ENCODE assay signal across 8 cellular contexts in the genomic region with DNA sequence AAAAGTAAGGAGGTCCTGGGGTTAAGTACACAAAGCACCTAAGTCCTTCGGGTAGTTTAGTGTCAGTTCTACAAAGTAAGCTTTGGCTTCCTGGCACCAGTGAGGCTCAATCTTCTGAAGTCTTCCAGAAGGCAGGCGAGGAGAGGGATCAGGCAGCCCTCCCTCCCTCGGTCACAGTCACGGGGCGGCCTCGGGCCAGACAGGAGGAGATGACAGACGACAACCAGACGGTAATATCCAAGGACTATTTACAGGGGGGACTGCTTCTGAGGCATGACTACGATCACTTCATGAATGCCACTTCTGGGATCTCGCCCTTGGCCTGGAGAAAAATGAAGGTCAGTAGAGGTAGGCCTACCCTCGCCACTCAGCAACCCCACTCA. TPM values are rescaled to one million over a fixed set of nuclear protein-coding genes. Genes with fewer than 3 reads are reported as not detected.
A peak's percentile ranks its signal among the peaks of the same experiment; 100 is the strongest.
DNase-seq lines count a peak whose midpoint lies in the region; ATAC-seq, FAIRE-seq and TF ChIP-seq lines count a peak whose summit lies in the region.

No MANE protein-coding gene starts in this region.

- H3K4me1 ChIP-seq in ascending aorta (peaks cover 8 to 21% of the 10 kb centered on the region in 2 donors), left lung (peaks cover 21 to 54% of the 10 kb centered on the region in 2 donors), thymus (ENCODE audit: control insufficient read depth, insufficient read depth, low read length) (peaks cover 4% of the 10 kb centered on the region)

- H3K9me3 ChIP-seq in ascending aorta = no peaks in the 10 kb centered on the region
- H3K9me3 ChIP-seq in left lung = no peaks in the 10 kb centered on the region
- no peaks in the 10 kb centered on the region for H3K9me3 ChIP-seq in thymus (ENCODE audit: control insufficient read depth)

- H3K27me3 ChIP-seq in ascending aorta = no peaks in the 10 kb centered on the region
- H3K27me3 ChIP-seq in left lung = no peaks in the 10 kb centered on the region
- no peaks in the 10 kb centered on the region for H3K27me3 ChIP-seq in thymus (ENCODE audit: control insufficient read depth, insufficient read depth)

- peaks cover 47 to 59% of the 10 kb centered on the region in 2 donors for H3K36me3 ChIP-seq in ascending aorta
- peaks cover 0 to 69% of the 10 kb centered on the region in 2 donors for H3K36me3 ChIP-seq in left lung
- peaks cover 56% of the 10 kb centered on the region for H3K36me3 ChIP-seq in thymus (ENCODE audit: control insufficient read depth, insufficient read depth)

- WGBS in thymus = 39% methylated on average over 11 of the region's 11 CpGs

- FAIRE-seq in frontal cortex (lab: Jason Lieb, UNC) = no peak

- H3K4me3 ChIP-seq in ascending aorta (peak overlapping the region; percentile 79 to 95), left lung (peak overlapping the region; percentile 88 to 95), thymus (ENCODE audit: low read length) (peak overlapping the region; percentile 77)

- intact Hi-C loops in ascending aorta (cut with DNase I) (no loop called here), left lung (cut with DNase I) (loop anchor here in 1 of 2 donors (10.0 kb wide), 1 partner anchor 63 kb away; no protein-coding TSS in a partner anchor)

- TF ChIP-seq CTCF in ascending aorta (IDR thresholded peaks at IDR 0.05) (no peak), left lung (IDR thresholded peaks at IDR 0.05) (no peak)

- ATAC-seq in left lung (no peak), HG02870 (IDR thresholded peaks at IDR 0.05; ENCODE audit: unreplicated experiment) (no peak)

- peak overlapping the region; percentile 83 to 85 for H3K27ac ChIP-seq in ascending aorta
- peak overlapping the region; percentile 86 for H3K27ac ChIP-seq in left lung
- peak overlapping the region; percentile 77 for H3K27ac ChIP-seq in thymus (ENCODE audit: low read depth)

- peak; percentile 23 for DNase-seq in stimulated activated CD4-positive, alpha-beta T cell treated with anti-CD3 and anti-CD28 coated beads, Interleukin-15, amount 100 ng/mL, for 24 hours
- DNase-seq in stimulated activated CD4-positive, alpha-beta T cell treated with anti-CD3 and anti-CD28 coated beads, Interleukin-1b, Interleukin-23, amount 100 ng/mL, for 48 hours = no peak
- DNase-seq in ascending aorta (ENCODE audit: low spot score in 2 of 2) (peak in 1 of 2 donors; percentile 72), left lung (no peak), frontal cortex (ENCODE audit: low spot score in 2 of 2) (no peak), CD1c-positive myeloid dendritic cell (ENCODE audit: extremely low spot score) (no peak)

RNA-seq across cellular contexts. Expression of a gene that starts 0.4 kb away (rescaled TPM):
- total RNA-seq in ascending aorta (92.5 TPM), left lung (10 to 100 TPM; 15.7 to 16.2 TPM), frontal cortex (14.7 TPM)
- 18.4 TPM for polyA plus RNA-seq in thymus

RNA-seq across cellular contexts. Expression of a gene that starts 5.0 kb away (rescaled TPM):
- total RNA-seq in ascending aorta = 102 TPM
- total RNA-seq in left lung = 10 to 100 TPM; 52.7 to 58.7 TPM
- 58.2 TPM for polyA plus RNA-seq in thymus
- total RNA-seq in frontal cortex = 17.1 TPM

RNA-seq across cellular contexts. Expression of a gene that starts 13.1 kb away (rescaled TPM):
- 41.8 TPM for total RNA-seq in ascending aorta
- 10 to 100 TPM; 67.8 to 73.0 TPM for total RNA-seq in left lung
- polyA plus RNA-seq in thymus = 186 TPM
- 10.6 TPM for total RNA-seq in frontal cortex

RNA-seq across cellular contexts. Expression of a gene that starts 21.0 kb away (rescaled TPM):
- total RNA-seq in ascending aorta (51.7 TPM), left lung (10 to 100 TPM; 14.5 to 24.9 TPM), frontal cortex (15.1 TPM)
- polyA plus RNA-seq in thymus = 26.5 TPM

RNA-seq across cellular contexts. Expression of a gene that starts 30.8 kb away (rescaled TPM):
- total RNA-seq in ascending aorta = 110 TPM
- 10 to 100 TPM; 64.9 to 70.3 TPM for total RNA-seq in left lung
- polyA plus RNA-seq in thymus = 150 TPM
- 59.9 TPM for total RNA-seq in frontal cortex
